ENCODE assay signal across 9 cellular contexts in genomic region chr12:67449591-67450052, GRCh38.
DNase-seq lines count a peak whose midpoint lies in the region; ATAC-seq, FAIRE-seq and TF ChIP-seq lines count a peak whose summit lies in the region.
"Had no signal": no experiment of that assay in that cellular context is flagged by ENCODE, and none has a peak within 500 bp of the region (broad histone marks: within the 10 kb centered on the region; RNA-seq: fewer than 3 reads in every experiment).

No MANE protein-coding gene starts in this region.

- no peaks in the 10 kb centered on the region for H3K36me3 ChIP-seq in small intestine (ENCODE audit: control insufficient read depth in 2 of 2, insufficient read depth in 2 of 2, low read length in 2 of 2)

- H3K4me3 Mint-ChIP-seq in activated naive CD4-positive, alpha-beta T cell treated with anti-CD3 and anti-CD28 coated beads, Interleukin-2, amount 50 U/mL, for 24 hours, result peak overlapping the region; percentile 51

- FAIRE-seq in GM12892 (lab: Jason Lieb, UNC) (peak; percentile 85), small intestine (lab: Jason Lieb, UNC) (no peak)
- FAIRE-seq: endothelial cell of umbilical vein had no signal

- TF ChIP-seq POLR2A in GM12892 (IDR thresholded peaks at IDR 0.05; ENCODE audit: low read depth, low read length), result no peak

- WGBS in small intestine, 3 donors, result 61 to 69% (median 63%) methylated on average over 6 of the region's 6 CpGs

- peaks cover 10% of the 10 kb centered on the region for H3K9me3 Mint-ChIP-seq in activated naive CD4-positive, alpha-beta T cell treated with anti-CD3 and anti-CD28 coated beads, Interleukin-2, amount 50 U/mL, for 24 hours

- no peak overlapping the region for H3K4me3 ChIP-seq in small intestine (ENCODE audit: low read depth in 1 of 2, low read length in 2 of 2)

- peaks cover 60% of the 10 kb centered on the region for H3K4me1 Mint-ChIP-seq in activated naive CD4-positive, alpha-beta T cell treated with anti-CD3 and anti-CD28 coated beads, Interleukin-2, amount 50 U/mL, for 24 hours

- H3K4me1 ChIP-seq in small intestine (ENCODE audit: control insufficient read depth in 2 of 2, insufficient read depth in 1 of 2, low read depth in 1 of 2, low read length in 1 of 2), result no peaks in the 10 kb centered on the region

- no peak for DNase-seq in GM12892 (ENCODE audit: insufficient read length)
- peak; percentile 18 for DNase-seq in GM20000 (ENCODE audit: low spot score)
- DNase-seq in amygdala (lab: John Stamatoyannopoulos, UW), result no peak
- DNase-seq in NCI-H1930 (lab: John Stamatoyannopoulos, UW), result no peak
- no peak for DNase-seq in small intestine
- no peak for DNase-seq in NCI-H510A (lab: John Stamatoyannopoulos, UW)

- H3K27me3 Mint-ChIP-seq in activated naive CD4-positive, alpha-beta T cell treated with anti-CD3 and anti-CD28 coated beads, Interleukin-2, amount 50 U/mL, for 24 hours, result no peaks in the 10 kb centered on the region

- H3K9me3 ChIP-seq in small intestine (ENCODE audit: control insufficient read depth, low read depth), result no peaks in the 10 kb centered on the region

- H3K36me3 Mint-ChIP-seq in activated naive CD4-positive, alpha-beta T cell treated with anti-CD3 and anti-CD28 coated beads, Interleukin-2, amount 50 U/mL, for 24 hours, result peaks cover 6% of the 10 kb centered on the region

- no peak for TF ChIP-seq CTCF in GM20000 (IDR thresholded peaks at IDR 0.05; ENCODE audit: extremely low read depth, missing control alignments)

- no peaks in the 10 kb centered on the region for H3K27me3 ChIP-seq in small intestine (ENCODE audit: control insufficient read depth in 2 of 2, insufficient read depth in 2 of 2, low read length in 2 of 2)

- no peak overlapping the region for H3K27ac ChIP-seq in small intestine (ENCODE audit: low read depth in 1 of 2, low read length in 1 of 2)

- peak overlapping the region; percentile 26 for H3K27ac Mint-ChIP-seq in activated naive CD4-positive, alpha-beta T cell treated with anti-CD3 and anti-CD28 coated beads, Interleukin-2, amount 50 U/mL, for 24 hours

- peak; percentile 81 for ATAC-seq in HG03196 (IDR thresholded peaks at IDR 0.05; ENCODE audit: unreplicated experiment)
